ENCODE assay signal across 1 cellular context in the genomic region with DNA sequence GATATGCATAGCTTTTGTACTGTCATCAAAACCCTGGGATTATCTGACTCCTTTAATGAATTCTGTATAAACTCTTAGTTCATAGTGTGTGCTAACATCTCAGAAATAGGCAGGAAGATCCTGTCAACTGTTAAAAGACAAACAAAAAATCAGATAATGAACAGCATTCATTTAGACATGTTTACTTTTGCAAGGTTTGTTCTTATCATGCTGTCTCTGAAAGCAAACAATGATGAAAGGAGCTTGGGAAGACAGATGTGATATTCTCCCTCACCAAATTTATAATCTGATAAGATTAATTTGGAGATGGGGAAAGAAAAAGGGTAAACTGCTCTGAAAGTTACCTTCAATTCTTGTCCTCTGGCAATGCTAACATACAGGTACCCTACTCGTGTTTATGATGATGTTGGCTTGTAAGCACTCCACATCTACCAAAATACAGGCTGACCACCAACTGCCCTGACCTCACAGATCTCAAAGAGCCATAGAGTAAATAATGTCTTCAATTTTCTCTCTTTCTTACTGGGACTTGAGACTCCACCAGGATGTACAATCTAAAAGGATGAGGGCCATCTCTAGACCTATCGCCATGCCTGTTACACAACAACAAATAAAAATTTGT.
TF ChIP-seq lines count a peak whose summit lies in the region.

No MANE protein-coding gene starts in this region.

TF ChIP-seq in HepG2, 621 proteins besides CTCF, POLR2A, EP300 and RAD21 (continued from another document and continues in another):
- TF ChIP-seq, protein P1, sequence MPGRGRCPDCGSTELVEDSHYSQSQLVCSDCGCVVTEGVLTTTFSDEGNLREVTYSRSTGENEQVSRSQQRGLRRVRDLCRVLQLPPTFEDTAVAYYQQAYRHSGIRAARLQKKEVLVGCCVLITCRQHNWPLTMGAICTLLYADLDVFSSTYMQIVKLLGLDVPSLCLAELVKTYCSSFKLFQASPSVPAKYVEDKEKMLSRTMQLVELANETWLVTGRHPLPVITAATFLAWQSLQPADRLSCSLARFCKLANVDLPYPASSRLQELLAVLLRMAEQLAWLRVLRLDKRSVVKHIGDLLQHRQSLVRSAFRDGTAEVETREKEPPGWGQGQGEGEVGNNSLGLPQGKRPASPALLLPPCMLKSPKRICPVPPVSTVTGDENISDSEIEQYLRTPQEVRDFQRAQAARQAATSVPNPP (CRISPR knock-in tag; IDR thresholded peaks at IDR 0.05), result no peak
- TF ChIP-seq ZNF567 (CRISPR knock-in tag; IDR thresholded peaks at IDR 0.05; ENCODE audit: borderline replicate concordance) (no peak), CENPT (CRISPR knock-in tag; IDR thresholded peaks at IDR 0.05; ENCODE audit: low read depth) (no peak), SP5 (CRISPR knock-in tag; IDR thresholded peaks at IDR 0.05; ENCODE audit: borderline replicate concordance, low read depth) (peak; percentile 27; the same call in 1 of the 2 replicates), ZNF839 (CRISPR knock-in tag; IDR thresholded peaks at IDR 0.05; ENCODE audit: borderline replicate concordance) (no peak), GPN1 (CRISPR knock-in tag; IDR thresholded peaks at IDR 0.05; ENCODE audit: borderline replicate concordance) (no peak), ZNF766 (CRISPR knock-in tag; IDR thresholded peaks at IDR 0.05; ENCODE audit: borderline replicate concordance) (no peak), THYN1 (CRISPR knock-in tag; IDR thresholded peaks at IDR 0.05; ENCODE audit: borderline replicate concordance, low read depth) (no peak), SMARCE1 (IDR thresholded peaks at IDR 0.05; ENCODE audit: borderline replicate concordance) (no peak), SRSF1 (optimal IDR thresholded peaks at IDR 0.05; ENCODE audit: low read depth, low read length) (no peak), TRIM24 (CRISPR knock-in tag; IDR thresholded peaks at IDR 0.05) (no peak), ATAD3A (CRISPR knock-in tag; IDR thresholded peaks at IDR 0.05) (no peak), EED (CRISPR knock-in tag; IDR thresholded peaks at IDR 0.05) (no peak), ZNF720 (CRISPR knock-in tag; IDR thresholded peaks at IDR 0.05) (no peak), ZNF460 (CRISPR knock-in tag; IDR thresholded peaks at IDR 0.05; ENCODE audit: borderline replicate concordance) (no peak), TBP (CRISPR knock-in tag; IDR thresholded peaks at IDR 0.05) (no peak), TBL1XR1 (IDR thresholded peaks at IDR 0.05; ENCODE audit: borderline replicate concordance, low read length, partially characterized antibody) (no peak), MYC (CRISPR knock-in tag; IDR thresholded peaks at IDR 0.05; ENCODE audit: borderline replicate concordance) (no peak), ZNF788 (CRISPR knock-in tag; IDR thresholded peaks at IDR 0.05; ENCODE audit: borderline replicate concordance) (no peak), ZNF383 (CRISPR knock-in tag; IDR thresholded peaks at IDR 0.05; ENCODE audit: borderline replicate concordance) (no peak), SNRNP70 (IDR thresholded peaks at IDR 0.05; ENCODE audit: low read depth, low read length) (no peak), GFI1 (CRISPR knock-in tag; IDR thresholded peaks at IDR 0.05; ENCODE audit: borderline replicate concordance) (peak; percentile 70), ZNF225 (CRISPR knock-in tag; IDR thresholded peaks at IDR 0.05) (no peak), ZKSCAN1 (IDR thresholded peaks at IDR 0.05; ENCODE audit: low read length) (no peak), SIN3B (IDR thresholded peaks at IDR 0.05; ENCODE audit: low read length) (no peak), ZNF224 (CRISPR knock-in tag; IDR thresholded peaks at IDR 0.05) (no peak), GABPB1 (CRISPR knock-in tag; IDR thresholded peaks at IDR 0.05) (no peak), AHR (CRISPR knock-in tag; IDR thresholded peaks at IDR 0.05) (no peak), NFKBIZ (CRISPR knock-in tag; IDR thresholded peaks at IDR 0.05) (no peak), YEATS2 (CRISPR knock-in tag; IDR thresholded peaks at IDR 0.05; ENCODE audit: borderline replicate concordance) (no peak), ZBTB42 (CRISPR knock-in tag; IDR thresholded peaks at IDR 0.05) (no peak), ZNF670 (CRISPR knock-in tag; IDR thresholded peaks at IDR 0.05; ENCODE audit: borderline replicate concordance) (no peak), MTA3 (CRISPR knock-in tag; IDR thresholded peaks at IDR 0.05) (no peak), POLR2AphosphoS2 (IDR thresholded peaks at IDR 0.05; ENCODE audit: low read depth, low read length) (no peak), CREB1 (IDR thresholded peaks at IDR 0.05) (no peak), CREB1 (CRISPR knock-in tag; IDR thresholded peaks at IDR 0.05) (peak; percentile 44; the same call in 1 of the 2 replicates), SCMH1 (CRISPR knock-in tag; IDR thresholded peaks at IDR 0.05; ENCODE audit: borderline replicate concordance) (no peak), ZNF24 (IDR thresholded peaks at IDR 0.05) (no peak), MEIS1 (CRISPR knock-in tag; IDR thresholded peaks at IDR 0.05; ENCODE audit: borderline replicate concordance) (no peak)
- TF ChIP-seq, protein P2, sequence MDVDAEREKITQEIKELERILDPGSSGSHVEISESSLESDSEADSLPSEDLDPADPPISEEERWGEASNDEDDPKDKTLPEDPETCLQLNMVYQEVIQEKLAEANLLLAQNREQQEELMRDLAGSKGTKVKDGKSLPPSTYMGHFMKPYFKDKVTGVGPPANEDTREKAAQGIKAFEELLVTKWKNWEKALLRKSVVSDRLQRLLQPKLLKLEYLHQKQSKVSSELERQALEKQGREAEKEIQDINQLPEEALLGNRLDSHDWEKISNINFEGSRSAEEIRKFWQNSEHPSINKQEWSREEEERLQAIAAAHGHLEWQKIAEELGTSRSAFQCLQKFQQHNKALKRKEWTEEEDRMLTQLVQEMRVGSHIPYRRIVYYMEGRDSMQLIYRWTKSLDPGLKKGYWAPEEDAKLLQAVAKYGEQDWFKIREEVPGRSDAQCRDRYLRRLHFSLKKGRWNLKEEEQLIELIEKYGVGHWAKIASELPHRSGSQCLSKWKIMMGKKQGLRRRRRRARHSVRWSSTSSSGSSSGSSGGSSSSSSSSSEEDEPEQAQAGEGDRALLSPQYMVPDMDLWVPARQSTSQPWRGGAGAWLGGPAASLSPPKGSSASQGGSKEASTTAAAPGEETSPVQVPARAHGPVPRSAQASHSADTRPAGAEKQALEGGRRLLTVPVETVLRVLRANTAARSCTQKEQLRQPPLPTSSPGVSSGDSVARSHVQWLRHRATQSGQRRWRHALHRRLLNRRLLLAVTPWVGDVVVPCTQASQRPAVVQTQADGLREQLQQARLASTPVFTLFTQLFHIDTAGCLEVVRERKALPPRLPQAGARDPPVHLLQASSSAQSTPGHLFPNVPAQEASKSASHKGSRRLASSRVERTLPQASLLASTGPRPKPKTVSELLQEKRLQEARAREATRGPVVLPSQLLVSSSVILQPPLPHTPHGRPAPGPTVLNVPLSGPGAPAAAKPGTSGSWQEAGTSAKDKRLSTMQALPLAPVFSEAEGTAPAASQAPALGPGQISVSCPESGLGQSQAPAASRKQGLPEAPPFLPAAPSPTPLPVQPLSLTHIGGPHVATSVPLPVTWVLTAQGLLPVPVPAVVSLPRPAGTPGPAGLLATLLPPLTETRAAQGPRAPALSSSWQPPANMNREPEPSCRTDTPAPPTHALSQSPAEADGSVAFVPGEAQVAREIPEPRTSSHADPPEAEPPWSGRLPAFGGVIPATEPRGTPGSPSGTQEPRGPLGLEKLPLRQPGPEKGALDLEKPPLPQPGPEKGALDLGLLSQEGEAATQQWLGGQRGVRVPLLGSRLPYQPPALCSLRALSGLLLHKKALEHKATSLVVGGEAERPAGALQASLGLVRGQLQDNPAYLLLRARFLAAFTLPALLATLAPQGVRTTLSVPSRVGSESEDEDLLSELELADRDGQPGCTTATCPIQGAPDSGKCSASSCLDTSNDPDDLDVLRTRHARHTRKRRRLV (CRISPR knock-in tag; IDR thresholded peaks at IDR 0.05), result no peak
- TF ChIP-seq, protein P3, sequence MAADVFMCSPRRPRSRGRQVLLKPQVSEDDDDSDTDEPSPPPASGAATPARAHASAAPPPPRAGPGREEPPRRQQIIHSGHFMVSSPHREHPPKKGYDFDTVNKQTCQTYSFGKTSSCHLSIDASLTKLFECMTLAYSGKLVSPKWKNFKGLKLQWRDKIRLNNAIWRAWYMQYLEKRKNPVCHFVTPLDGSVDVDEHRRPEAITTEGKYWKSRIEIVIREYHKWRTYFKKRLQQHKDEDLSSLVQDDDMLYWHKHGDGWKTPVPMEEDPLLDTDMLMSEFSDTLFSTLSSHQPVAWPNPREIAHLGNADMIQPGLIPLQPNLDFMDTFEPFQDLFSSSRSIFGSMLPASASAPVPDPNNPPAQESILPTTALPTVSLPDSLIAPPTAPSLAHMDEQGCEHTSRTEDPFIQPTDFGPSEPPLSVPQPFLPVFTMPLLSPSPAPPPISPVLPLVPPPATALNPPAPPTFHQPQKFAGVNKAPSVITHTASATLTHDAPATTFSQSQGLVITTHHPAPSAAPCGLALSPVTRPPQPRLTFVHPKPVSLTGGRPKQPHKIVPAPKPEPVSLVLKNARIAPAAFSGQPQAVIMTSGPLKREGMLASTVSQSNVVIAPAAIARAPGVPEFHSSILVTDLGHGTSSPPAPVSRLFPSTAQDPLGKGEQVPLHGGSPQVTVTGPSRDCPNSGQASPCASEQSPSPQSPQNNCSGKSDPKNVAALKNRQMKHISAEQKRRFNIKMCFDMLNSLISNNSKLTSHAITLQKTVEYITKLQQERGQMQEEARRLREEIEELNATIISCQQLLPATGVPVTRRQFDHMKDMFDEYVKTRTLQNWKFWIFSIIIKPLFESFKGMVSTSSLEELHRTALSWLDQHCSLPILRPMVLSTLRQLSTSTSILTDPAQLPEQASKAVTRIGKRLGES (CRISPR knock-in tag; IDR thresholded peaks at IDR 0.05; ENCODE audit: borderline replicate concordance), result no peak
- TF ChIP-seq, protein P4, sequence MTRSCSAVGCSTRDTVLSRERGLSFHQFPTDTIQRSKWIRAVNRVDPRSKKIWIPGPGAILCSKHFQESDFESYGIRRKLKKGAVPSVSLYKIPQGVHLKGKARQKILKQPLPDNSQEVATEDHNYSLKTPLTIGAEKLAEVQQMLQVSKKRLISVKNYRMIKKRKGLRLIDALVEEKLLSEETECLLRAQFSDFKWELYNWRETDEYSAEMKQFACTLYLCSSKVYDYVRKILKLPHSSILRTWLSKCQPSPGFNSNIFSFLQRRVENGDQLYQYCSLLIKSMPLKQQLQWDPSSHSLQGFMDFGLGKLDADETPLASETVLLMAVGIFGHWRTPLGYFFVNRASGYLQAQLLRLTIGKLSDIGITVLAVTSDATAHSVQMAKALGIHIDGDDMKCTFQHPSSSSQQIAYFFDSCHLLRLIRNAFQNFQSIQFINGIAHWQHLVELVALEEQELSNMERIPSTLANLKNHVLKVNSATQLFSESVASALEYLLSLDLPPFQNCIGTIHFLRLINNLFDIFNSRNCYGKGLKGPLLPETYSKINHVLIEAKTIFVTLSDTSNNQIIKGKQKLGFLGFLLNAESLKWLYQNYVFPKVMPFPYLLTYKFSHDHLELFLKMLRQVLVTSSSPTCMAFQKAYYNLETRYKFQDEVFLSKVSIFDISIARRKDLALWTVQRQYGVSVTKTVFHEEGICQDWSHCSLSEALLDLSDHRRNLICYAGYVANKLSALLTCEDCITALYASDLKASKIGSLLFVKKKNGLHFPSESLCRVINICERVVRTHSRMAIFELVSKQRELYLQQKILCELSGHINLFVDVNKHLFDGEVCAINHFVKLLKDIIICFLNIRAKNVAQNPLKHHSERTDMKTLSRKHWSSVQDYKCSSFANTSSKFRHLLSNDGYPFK (CRISPR knock-in tag; IDR thresholded peaks at IDR 0.05; ENCODE audit: borderline replicate concordance), result no peak
- TF ChIP-seq, protein P5, sequence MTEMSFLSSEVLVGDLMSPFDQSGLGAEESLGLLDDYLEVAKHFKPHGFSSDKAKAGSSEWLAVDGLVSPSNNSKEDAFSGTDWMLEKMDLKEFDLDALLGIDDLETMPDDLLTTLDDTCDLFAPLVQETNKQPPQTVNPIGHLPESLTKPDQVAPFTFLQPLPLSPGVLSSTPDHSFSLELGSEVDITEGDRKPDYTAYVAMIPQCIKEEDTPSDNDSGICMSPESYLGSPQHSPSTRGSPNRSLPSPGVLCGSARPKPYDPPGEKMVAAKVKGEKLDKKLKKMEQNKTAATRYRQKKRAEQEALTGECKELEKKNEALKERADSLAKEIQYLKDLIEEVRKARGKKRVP (CRISPR knock-in tag; IDR thresholded peaks at IDR 0.05), result peak in 1 of 2 experiments; percentile 43; a peak in 1 of 4 replicates
- TF ChIP-seq, protein P6, sequence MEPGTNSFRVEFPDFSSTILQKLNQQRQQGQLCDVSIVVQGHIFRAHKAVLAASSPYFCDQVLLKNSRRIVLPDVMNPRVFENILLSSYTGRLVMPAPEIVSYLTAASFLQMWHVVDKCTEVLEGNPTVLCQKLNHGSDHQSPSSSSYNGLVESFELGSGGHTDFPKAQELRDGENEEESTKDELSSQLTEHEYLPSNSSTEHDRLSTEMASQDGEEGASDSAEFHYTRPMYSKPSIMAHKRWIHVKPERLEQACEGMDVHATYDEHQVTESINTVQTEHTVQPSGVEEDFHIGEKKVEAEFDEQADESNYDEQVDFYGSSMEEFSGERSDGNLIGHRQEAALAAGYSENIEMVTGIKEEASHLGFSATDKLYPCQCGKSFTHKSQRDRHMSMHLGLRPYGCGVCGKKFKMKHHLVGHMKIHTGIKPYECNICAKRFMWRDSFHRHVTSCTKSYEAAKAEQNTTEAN (CRISPR knock-in tag; conservative IDR thresholded peaks at IDR 0.05), result no peak
- TF ChIP-seq, protein P7, sequence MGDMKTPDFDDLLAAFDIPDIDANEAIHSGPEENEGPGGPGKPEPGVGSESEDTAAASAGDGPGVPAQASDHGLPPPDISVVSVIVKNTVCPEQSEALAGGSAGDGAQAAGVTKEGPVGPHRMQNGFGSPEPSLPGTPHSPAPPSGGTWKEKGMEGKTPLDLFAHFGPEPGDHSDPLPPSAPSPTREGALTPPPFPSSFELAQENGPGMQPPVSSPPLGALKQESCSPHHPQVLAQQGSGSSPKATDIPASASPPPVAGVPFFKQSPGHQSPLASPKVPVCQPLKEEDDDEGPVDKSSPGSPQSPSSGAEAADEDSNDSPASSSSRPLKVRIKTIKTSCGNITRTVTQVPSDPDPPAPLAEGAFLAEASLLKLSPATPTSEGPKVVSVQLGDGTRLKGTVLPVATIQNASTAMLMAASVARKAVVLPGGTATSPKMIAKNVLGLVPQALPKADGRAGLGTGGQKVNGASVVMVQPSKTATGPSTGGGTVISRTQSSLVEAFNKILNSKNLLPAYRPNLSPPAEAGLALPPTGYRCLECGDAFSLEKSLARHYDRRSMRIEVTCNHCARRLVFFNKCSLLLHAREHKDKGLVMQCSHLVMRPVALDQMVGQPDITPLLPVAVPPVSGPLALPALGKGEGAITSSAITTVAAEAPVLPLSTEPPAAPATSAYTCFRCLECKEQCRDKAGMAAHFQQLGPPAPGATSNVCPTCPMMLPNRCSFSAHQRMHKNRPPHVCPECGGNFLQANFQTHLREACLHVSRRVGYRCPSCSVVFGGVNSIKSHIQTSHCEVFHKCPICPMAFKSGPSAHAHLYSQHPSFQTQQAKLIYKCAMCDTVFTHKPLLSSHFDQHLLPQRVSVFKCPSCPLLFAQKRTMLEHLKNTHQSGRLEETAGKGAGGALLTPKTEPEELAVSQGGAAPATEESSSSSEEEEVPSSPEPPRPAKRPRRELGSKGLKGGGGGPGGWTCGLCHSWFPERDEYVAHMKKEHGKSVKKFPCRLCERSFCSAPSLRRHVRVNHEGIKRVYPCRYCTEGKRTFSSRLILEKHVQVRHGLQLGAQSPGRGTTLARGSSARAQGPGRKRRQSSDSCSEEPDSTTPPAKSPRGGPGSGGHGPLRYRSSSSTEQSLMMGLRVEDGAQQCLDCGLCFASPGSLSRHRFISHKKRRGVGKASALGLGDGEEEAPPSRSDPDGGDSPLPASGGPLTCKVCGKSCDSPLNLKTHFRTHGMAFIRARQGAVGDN (CRISPR knock-in tag; IDR thresholded peaks at IDR 0.05), result no peak
- TF ChIP-seq, protein P8, sequence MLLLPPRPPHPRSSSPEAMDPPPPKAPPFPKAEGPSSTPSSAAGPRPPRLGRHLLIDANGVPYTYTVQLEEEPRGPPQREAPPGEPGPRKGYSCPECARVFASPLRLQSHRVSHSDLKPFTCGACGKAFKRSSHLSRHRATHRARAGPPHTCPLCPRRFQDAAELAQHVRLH (CRISPR knock-in tag; IDR thresholded peaks at IDR 0.05; ENCODE audit: borderline replicate concordance, low read depth), result no peak
